In the genomic region with DNA sequence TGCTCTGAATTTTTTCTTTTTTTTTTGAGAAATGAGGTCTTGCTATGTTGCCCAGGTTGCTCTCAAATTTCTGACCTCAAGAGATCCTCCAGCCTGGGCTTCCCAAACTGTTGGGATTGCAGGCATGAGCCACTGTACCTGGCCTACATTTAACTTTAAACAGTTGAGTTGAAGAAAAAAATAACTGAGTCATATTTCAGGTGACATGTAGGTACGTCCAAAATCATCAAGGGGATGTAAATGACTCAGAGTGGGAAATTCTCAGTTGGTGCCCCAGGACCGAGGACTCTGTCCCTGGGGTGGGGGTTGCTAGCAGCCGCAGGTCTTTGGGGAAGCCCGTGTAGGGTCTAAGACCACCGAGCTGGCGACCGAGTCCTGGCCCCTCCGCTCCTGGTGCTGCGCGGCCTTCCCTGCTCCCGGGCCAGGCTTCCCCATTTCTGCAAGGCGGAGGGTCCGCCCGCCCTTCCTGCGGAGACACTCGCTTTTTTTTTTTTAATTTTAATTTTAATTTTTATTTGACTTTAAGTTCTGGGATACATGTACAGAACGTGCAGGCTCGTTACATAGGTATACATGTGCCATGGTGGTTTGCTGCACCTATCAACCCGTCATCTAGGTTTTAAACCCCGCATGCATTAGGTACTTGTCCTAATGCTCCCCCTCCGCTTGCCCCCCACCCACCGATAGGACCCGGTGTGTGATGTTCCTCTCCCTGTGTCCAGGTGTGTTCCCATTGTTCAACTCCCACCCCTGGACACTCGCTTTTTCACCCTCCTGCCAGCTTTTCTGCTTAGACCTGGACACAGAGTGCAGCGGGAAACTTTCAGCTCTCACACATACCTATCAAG, we compare ENCODE assay signal across 8 cellular contexts. TPM values are rescaled to one million over a fixed set of nuclear protein-coding genes. Genes with fewer than 3 reads are reported as not detected.
DNase-seq lines count a peak whose midpoint lies in the region; ATAC-seq and TF ChIP-seq lines count a peak whose summit lies in the region.

No MANE protein-coding gene starts in this region.

- no peak overlapping the region for H3K4ac ChIP-seq in mesenchymal stem cell (ENCODE audit: low read depth in 1 of 2, low read length in 2 of 2)

- POLR2A ChIA-PET in HCT116 (lab: Charles Lee), result interaction anchor here (0.8 to 1.2 kb wide), 4 partner anchors 11 to 269 kb away, joined by 3 read pairs; no protein-coding TSS in a partner anchor

- peak overlapping the region; percentile 86 for H3K4me3 ChIP-seq in ACC112 (ENCODE audit: low read depth, low read length)
- H3K4me3 ChIP-seq in HCT116 (replicated peaks in 1 of 2; ENCODE audit: low read depth in 1 of 2, low read length in 2 of 2), result peak overlapping the region; percentile 43 to 56
- H3K4me3 ChIP-seq in ascending aorta, result peak overlapping the region; percentile 46 to 59
- H3K4me3 ChIP-seq in mesenchymal stem cell (ENCODE audit: insufficient read depth in 1 of 2, low read depth in 1 of 2, low read length in 2 of 2), result peak overlapping the region; percentile 22 to 78

- H3K14ac ChIP-seq in mesenchymal stem cell (ENCODE audit: low read length in 2 of 2), result no peak overlapping the region

- H3K79me2 ChIP-seq in ACC112 (ENCODE audit: control insufficient read depth, insufficient read depth, low read length, unreplicated experiment) (no peaks in the 10 kb centered on the region), HCT116 (ENCODE audit: insufficient read depth, low read length) (no peaks in the 10 kb centered on the region)

- TF ChIP-seq CTCF in HCT116 (IDR thresholded peaks at IDR 0.05 in 2 of 3, conservative IDR thresholded peaks at IDR 0.05 in 1 of 3; ENCODE audit: borderline replicate concordance in 1 of 3, insufficient read depth in 1 of 3, low read depth in 2 of 3, low read length in 2 of 3) (no peak), ascending aorta (IDR thresholded peaks at IDR 0.05) (no peak)

- no peaks in the 10 kb centered on the region for H4K20me1 ChIP-seq in HCT116 (ENCODE audit: insufficient read depth)

- H2AK5ac ChIP-seq in mesenchymal stem cell (ENCODE audit: low read length, severe bottlenecking), result no peak overlapping the region

- CTCF ChIA-PET in HCT116 (lab: Charles Lee), result interaction anchor here (0.5 to 1.9 kb wide), 38 partner anchors 9 to 1768 kb away, joined by 3 to 18 read pairs (median 4); partner anchors contain the start of gene N4BP1

- H3K4me1 ChIP-seq in ACC112 (ENCODE audit: control insufficient read depth, insufficient read depth, low read length, unreplicated experiment) (peaks cover 7% of the 10 kb centered on the region), HCT116 (ENCODE audit: control insufficient read depth in 1 of 2, insufficient read depth in 2 of 2, low read length in 2 of 2) (peaks cover 3 to 10% of the 10 kb centered on the region in 2 experiments; a peak in 2 of 4 replicates), ascending aorta (peaks cover 0 to 11% of the 10 kb centered on the region in 2 donors), mesenchymal stem cell (ENCODE audit: control insufficient read depth, insufficient read depth, low read depth, low read length) (peaks cover 8% of the 10 kb centered on the region)

- TF ChIP-seq POLR2A in HCT116 (IDR thresholded peaks at IDR 0.05; ENCODE audit: borderline replicate concordance, extremely low read depth, insufficient read depth, insufficient read length), result no peak

- no peak overlapping the region for H3K18ac ChIP-seq in mesenchymal stem cell (ENCODE audit: low read depth in 1 of 2, low read length in 2 of 2)

- H3K27ac ChIP-seq in ACC112 (ENCODE audit: low read depth, low read length), result no peak overlapping the region
- H3K27ac ChIP-seq in HCT116 (ENCODE audit: low read depth, low read length), result no peak overlapping the region
- peak overlapping the region; percentile 48 to 60 for H3K27ac ChIP-seq in ascending aorta
- no peak overlapping the region for H3K27ac ChIP-seq in mesenchymal stem cell (ENCODE audit: low read length, poor library complexity, severe bottlenecking)

- no peaks in the 10 kb centered on the region for H3K79me1 ChIP-seq in mesenchymal stem cell (replicated peaks; ENCODE audit: low read length, poor library complexity, severe bottlenecking)

- TF ChIP-seq RAD21 in HCT116 (IDR thresholded peaks at IDR 0.05; ENCODE audit: low read depth), result no peak

- RAD21 ChIA-PET in HCT116 (lab: Charles Lee; ENCODE audit: low non-redundant PET in 1 of 2, low total read pairs in 2 of 2, uncharacterized antibody in 2 of 2, unreplicated experiment in 2 of 2), result interaction anchor here (0.7 to 1.1 kb wide), 5 partner anchors 96 to 1481 kb away, joined by 3 to 4 read pairs (median 4); no protein-coding TSS in a partner anchor

- H3K4me2 ChIP-seq in HCT116 (ENCODE audit: low read length) (peak overlapping the region; percentile 75), mesenchymal stem cell (ENCODE audit: low read length, poor library complexity, severe bottlenecking) (peak overlapping the region; percentile 85)

- H2BK15ac ChIP-seq in mesenchymal stem cell (ENCODE audit: low read depth, poor library complexity, severe bottlenecking), result no peak overlapping the region

- no peaks in the 10 kb centered on the region for H3K27me3 ChIP-seq in ACC112 (ENCODE audit: insufficient read depth, low read length)
- H3K27me3 ChIP-seq in HCT116 (ENCODE audit: insufficient read depth, low read length), result no peaks in the 10 kb centered on the region
- H3K27me3 ChIP-seq in ascending aorta, result no peaks in the 10 kb centered on the region
- H3K27me3 ChIP-seq in mesenchymal stem cell (ENCODE audit: control insufficient read depth in 1 of 2, insufficient read depth in 1 of 2, low read length in 2 of 2), result peaks cover 8 to 10% of the 10 kb centered on the region in 2 experiments

- H4K91ac ChIP-seq in mesenchymal stem cell (ENCODE audit: low read length), result no peak overlapping the region

- 45% methylated on average over 20 of the region's 25 CpGs for WGBS in mesenchymal stem cell

- no peak overlapping the region for H2BK12ac ChIP-seq in mesenchymal stem cell (ENCODE audit: low read length in 2 of 2)

- H4K8ac ChIP-seq in mesenchymal stem cell (ENCODE audit: low read length), result peak overlapping the region; percentile 12

- no peaks in the 10 kb centered on the region for H3K9me3 ChIP-seq in HCT116 (ENCODE audit: control insufficient read depth in 1 of 2, insufficient read depth in 1 of 2, low read depth in 1 of 2, low read length in 2 of 2)
- H3K9me3 ChIP-seq in ascending aorta, result no peaks in the 10 kb centered on the region
- H3K9me3 ChIP-seq in mesenchymal stem cell (ENCODE audit: control insufficient read depth, low read length), result no peaks in the 10 kb centered on the region

- DNase-seq in HCT116 (ENCODE audit: low read depth, low spot score) (no peak), ascending aorta (ENCODE audit: low spot score in 2 of 2) (no peak), mesenchymal stem cell (no peak), Ammon's horn (ENCODE audit: low spot score) (no peak), DMS53 treated with DMSO at 0.1 percent for 48 hours (lab: John Stamatoyannopoulos, UW; ENCODE audit: unreplicated experiment) (no peak), RPMI8226 (no peak)

- no peaks in the 10 kb centered on the region for H3K9me2 ChIP-seq in HCT116 (ENCODE audit: insufficient read depth)

- no peak overlapping the region for H2BK5ac ChIP-seq in mesenchymal stem cell (ENCODE audit: low read depth, low read length, poor library complexity, severe bottlenecking)

- H2AFZ ChIP-seq in ACC112 (ENCODE audit: low read length, unreplicated experiment) (no peak overlapping the region), HCT116 (ENCODE audit: low read depth, low read length, poor library complexity, severe bottlenecking) (peak overlapping the region; percentile 44), mesenchymal stem cell (ENCODE audit: low read depth, low read length) (peak overlapping the region; percentile 43)

- H2BK120ac ChIP-seq in mesenchymal stem cell (ENCODE audit: low read depth, low read length), result peak overlapping the region; percentile 6

- BruUV-seq in HCT116 (replicated peaks; lab: Mats Ljungman, UMichigan), result no TSS peak

- intact Hi-C loops in HCT116 (cut with micrococcal nuclease) (loop anchor here (1.0 to 10.0 kb wide), 5 partner anchors 78 to 1678 kb away; no protein-coding TSS in a partner anchor), ascending aorta (cut with DNase I) (loop anchor here (1.0 to 10.0 kb wide), 8 partner anchors 14 to 1648 kb away; partner anchors contain the start of genes DNAJA2 and NETO2)

- peak; percentile 41 for ATAC-seq in HCT116
- no peak for ATAC-seq in HG02798 (IDR thresholded peaks at IDR 0.05; ENCODE audit: poor library complexity, unreplicated experiment)

- H3K9ac ChIP-seq in HCT116 (ENCODE audit: low read length) (no peak overlapping the region), mesenchymal stem cell (ENCODE audit: low read length) (peak overlapping the region; percentile 91)

- H3K36me3 ChIP-seq in ACC112 (ENCODE audit: insufficient read depth, low read length) (no peaks in the 10 kb centered on the region), HCT116 (ENCODE audit: control insufficient read depth in 1 of 2, insufficient read depth in 2 of 2, low read length in 2 of 2) (no peaks in the 10 kb centered on the region), ascending aorta (no peaks in the 10 kb centered on the region), mesenchymal stem cell (ENCODE audit: control insufficient read depth in 1 of 2, insufficient read depth in 2 of 2, low read depth in 1 of 2, low read length in 2 of 2) (no peaks in the 10 kb centered on the region)

- no peak overlapping the region for H3K23ac ChIP-seq in mesenchymal stem cell (ENCODE audit: low read length in 2 of 2)

TF ChIP-seq in HCT116, 20 proteins besides CTCF, POLR2A, EP300 and RAD21 (continues in another document):
- TF ChIP-seq EGR1 (IDR thresholded peaks at IDR 0.05; ENCODE audit: low read depth) (no peak), POLR2AphosphoS5 (IDR thresholded peaks at IDR 0.05; ENCODE audit: low read depth, low read length) (no peak), CEBPB (IDR thresholded peaks at IDR 0.05; ENCODE audit: low read depth) (no peak), EZH2phosphoT487 (IDR thresholded peaks at IDR 0.05; ENCODE audit: borderline replicate concordance) (no peak), SIN3A (IDR thresholded peaks at IDR 0.05; ENCODE audit: low read depth) (no peak), JUND (IDR thresholded peaks at IDR 0.05) (no peak), ZNF274 (IDR thresholded peaks at IDR 0.05; ENCODE audit: low read depth, low read length) (no peak), EZH2 (IDR thresholded peaks at IDR 0.05) (no peak), CBX3 (IDR thresholded peaks at IDR 0.05; ENCODE audit: low read depth) (no peak), TCF7L2 (IDR thresholded peaks at IDR 0.05; ENCODE audit: borderline replicate concordance, extremely low read depth, insufficient read depth, insufficient read length) (no peak)
- TF ChIP-seq, protein P1, sequence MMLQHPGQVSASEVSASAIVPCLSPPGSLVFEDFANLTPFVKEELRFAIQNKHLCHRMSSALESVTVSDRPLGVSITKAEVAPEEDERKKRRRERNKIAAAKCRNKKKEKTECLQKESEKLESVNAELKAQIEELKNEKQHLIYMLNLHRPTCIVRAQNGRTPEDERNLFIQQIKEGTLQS (IDR thresholded peaks at IDR 0.05), result no peak

RNA-seq across cellular contexts. Expression of gene N4BP1, which starts 12.7 kb away (rescaled TPM):
- total RNA-seq in HCT116 (2021; ENCODE audit: unreplicated experiment) (24.4 TPM), ascending aorta (11.0 TPM)
- 6.5 and 8.0 TPM in 2 replicates for polyA plus RNA-seq in HCT116 (2012)
- 17.5 TPM for polyA plus RNA-seq in mesenchymal stem cell (2013, experiment 1 of 2)
- polyA plus RNA-seq in mesenchymal stem cell (2013, experiment 2 of 2), result 16.5 TPM

Comparison
In these comparisons a context has a peak if more than half of its experiments do, and no peak if none do; other contexts are left out.
1. H3K27ac ChIP-seq: peak in ascending aorta (2 of 2); none in ACC112 (single experiment), HCT116 (single experiment) and mesenchymal stem cell (single experiment).
2. Peak in every context shown above with its lines, with median percentiles within 50 percentile points of each other: H3K4me3 ChIP-seq.